ENCODE assay signal across 18 cellular contexts in the genomic region with DNA sequence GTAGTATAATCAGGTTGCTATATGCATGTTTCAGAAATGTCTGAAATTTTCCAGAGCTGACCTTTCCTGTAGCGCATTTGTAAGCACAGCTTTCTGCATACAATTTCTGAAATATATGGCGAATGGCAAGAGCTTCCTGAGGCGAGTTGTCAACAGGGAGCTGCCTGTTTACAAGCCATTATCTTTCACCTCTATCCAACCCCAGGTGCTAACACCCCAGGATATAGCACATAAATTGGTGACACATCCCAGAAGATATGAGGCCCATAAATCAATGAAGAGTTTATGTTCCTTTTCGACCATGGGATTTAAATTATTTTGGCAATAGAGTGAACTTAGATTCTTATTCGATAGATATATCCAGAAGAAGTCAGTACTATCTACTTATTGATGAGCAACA.
"Had no signal": no experiment of that assay in that cellular context is flagged by ENCODE, and none has a peak within 500 bp of the region (broad histone marks: within the 10 kb centered on the region; RNA-seq: fewer than 3 reads in every experiment).

No MANE protein-coding gene starts in this region.

- H3K4me3 ChIP-seq: dorsolateral prefrontal cortex, lung, right atrium auricular region, sigmoid colon, stomach, thoracic aorta, transverse colon had no signal

- H3K36me3 ChIP-seq: right atrium auricular region, thoracic aorta, transverse colon had no signal

- H3K9me3 ChIP-seq: neutrophil, right atrium auricular region, sigmoid colon, stomach, thoracic aorta, transverse colon had no signal

- DNase-seq: cortex of kidney; effector CD8-positive, alpha-beta T cell; immature natural killer cell; left cardiac atrium; mesenchymal stem cell; naive thymus-derived CD8-positive, alpha-beta T cell; sigmoid colon; small intestine; stimulated activated CD4-positive, alpha-beta T cell treated with anti-CD3 and anti-CD28 coated beads, Interleukin-12 subunit alpha, Interleukin-12 subunit beta, amount 100 ng/mL, for 4 hours; stimulated activated naive CD4-positive, alpha-beta T cell; stomach; transverse colon had no signal

- ATAC-seq: esophagus mucosa; naive thymus-derived CD8-positive, alpha-beta T cell had no signal

- H3K4me1 ChIP-seq: right atrium auricular region, sigmoid colon, stomach had no signal
